ENCODE assay signal across 1 cellular context in the genomic region with DNA sequence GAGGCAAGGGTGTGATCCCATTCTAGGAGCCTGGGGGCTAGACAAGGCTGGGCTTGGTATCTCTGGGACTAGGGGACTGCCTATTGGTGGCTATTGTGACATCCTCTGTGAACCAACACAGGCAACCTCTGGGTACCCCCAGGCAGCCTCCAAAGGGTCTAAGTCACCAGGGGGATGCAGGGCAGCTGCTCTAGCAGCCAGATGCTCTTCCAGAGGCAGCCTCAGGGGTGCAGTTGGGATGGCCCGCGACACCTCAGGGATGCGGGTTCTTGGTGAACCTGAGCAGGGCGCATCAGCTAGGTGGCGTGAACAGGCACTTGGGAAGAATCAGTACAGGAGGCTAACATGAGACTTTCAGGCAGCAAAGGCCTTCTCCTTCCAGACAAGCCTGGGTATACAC.
A peak's percentile ranks its signal among the peaks of the same experiment; 100 is the strongest.
TF ChIP-seq lines count a peak whose summit lies in the region.

No MANE protein-coding gene starts in this region.

TF ChIP-seq in HepG2, 621 proteins besides CTCF, POLR2A, EP300 and RAD21:
- TF ChIP-seq, protein P1, sequence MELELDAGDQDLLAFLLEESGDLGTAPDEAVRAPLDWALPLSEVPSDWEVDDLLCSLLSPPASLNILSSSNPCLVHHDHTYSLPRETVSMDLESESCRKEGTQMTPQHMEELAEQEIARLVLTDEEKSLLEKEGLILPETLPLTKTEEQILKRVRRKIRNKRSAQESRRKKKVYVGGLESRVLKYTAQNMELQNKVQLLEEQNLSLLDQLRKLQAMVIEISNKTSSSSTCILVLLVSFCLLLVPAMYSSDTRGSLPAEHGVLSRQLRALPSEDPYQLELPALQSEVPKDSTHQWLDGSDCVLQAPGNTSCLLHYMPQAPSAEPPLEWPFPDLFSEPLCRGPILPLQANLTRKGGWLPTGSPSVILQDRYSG (CRISPR knock-in tag; IDR thresholded peaks at IDR 0.05): no peak
- TF ChIP-seq ZBTB33 (CRISPR knock-in tag; IDR thresholded peaks at IDR 0.05): peak; percentile 97
